ENCODE assay signal across 13 cellular contexts in genomic region chr11:67023957-67024353, GRCh38. TPM values are rescaled to one million over a fixed set of nuclear protein-coding genes. Genes with fewer than 3 reads are reported as not detected.
DNase-seq lines count a peak whose midpoint lies in the region; ATAC-seq and TF ChIP-seq lines count a peak whose summit lies in the region.
"Had no signal": no experiment of that assay in that cellular context is flagged by ENCODE, and none has a peak within 500 bp of the region (broad histone marks: within the 10 kb centered on the region; RNA-seq: fewer than 3 reads in every experiment).

No MANE protein-coding gene starts in this region.

- POLR2A ChIA-PET in PC-3 (lab: Charles Lee; ENCODE audit: unreplicated experiment), result interaction anchor here (0.6 kb wide), 1 partner anchor 32 kb away, joined by 8 read pairs; no protein-coding TSS in a partner anchor
- POLR2A ChIA-PET in activated CD8-positive, alpha-beta T cell treated with anti-CD3 and anti-CD28 coated beads for 36 hours (lab: Charles Lee), result interaction anchor here (1.2 kb wide), 1 partner anchor 65 kb away, joined by 4 read pairs; no protein-coding TSS in a partner anchor

- CTCF ChIA-PET in Calu3 (lab: Charles Lee), result interaction anchor here (1.2 kb wide), 1 partner anchor 30 kb away, joined by 5 read pairs; no protein-coding TSS in a partner anchor
- CTCF ChIA-PET in PC-3 (lab: Charles Lee), result no interaction called here
- CTCF ChIA-PET in activated CD8-positive, alpha-beta T cell treated with anti-CD3 and anti-CD28 coated beads for 36 hours (lab: Charles Lee), result no interaction called here

- TF ChIP-seq POLR2A in esophagus muscularis mucosa (IDR thresholded peaks at IDR 0.05; ENCODE audit: low read depth), result no peak
- no peak for TF ChIP-seq POLR2A in erythroblast (IDR thresholded peaks at IDR 0.05; ENCODE audit: low read length)

- H3K9me2 ChIP-seq in PC-3 (replicated peaks; ENCODE audit: low read length), result no peaks in the 10 kb centered on the region

- H3K27me3 Mint-ChIP-seq in Calu3 (ENCODE audit: unreplicated experiment), result peaks cover 13% of the 10 kb centered on the region
- peaks cover 46% of the 10 kb centered on the region for H3K27me3 Mint-ChIP-seq in activated CD8-positive, alpha-beta T cell treated with anti-CD3 and anti-CD28 coated beads for 36 hours

- no TSS peak for BruUV-seq in Calu3 (replicated peaks; lab: Mats Ljungman, UMichigan)
- no TSS peak for BruUV-seq in PC-3 (replicated peaks; lab: Mats Ljungman, UMichigan)

- ATAC-seq in PC-3, result no peak
- ATAC-seq in activated CD8-positive, alpha-beta T cell treated with anti-CD3 and anti-CD28 coated beads for 36 hours, result no peak

- H3K27ac ChIP-seq in PC-3 (ENCODE audit: low read length) (no peak overlapping the region), esophagus muscularis mucosa (replicated peaks in 1 of 4) (no peak overlapping the region)
- H3K27ac ChIP-seq: HL-60 had no signal

- H3K9me3 ChIP-seq in PC-3 (ENCODE audit: low read length) (no peaks in the 10 kb centered on the region), esophagus muscularis mucosa (no peaks in the 10 kb centered on the region)

- no peaks in the 10 kb centered on the region for H3K9me3 Mint-ChIP-seq in Calu3 (ENCODE audit: low read depth, unreplicated experiment)
- peaks cover under 1% of the 10 kb centered on the region for H3K9me3 Mint-ChIP-seq in activated CD8-positive, alpha-beta T cell treated with anti-CD3 and anti-CD28 coated beads for 36 hours

- H3K27ac Mint-ChIP-seq in Calu3 (ENCODE audit: unreplicated experiment), result no peak overlapping the region
- no peak overlapping the region for H3K27ac Mint-ChIP-seq in activated CD8-positive, alpha-beta T cell treated with anti-CD3 and anti-CD28 coated beads for 36 hours

- intact Hi-C loops in Calu3 (cut with micrococcal nuclease; ENCODE audit: unreplicated experiment) (no loop called here), PC-3 (cut with micrococcal nuclease) (no loop called here), esophagus muscularis mucosa (cut with DNase I) (no loop called here)
- intact Hi-C loops in activated CD8-positive, alpha-beta T cell treated with anti-CD3 and anti-CD28 coated beads for 36 hours (cut with micrococcal nuclease), result no loop called here

- H3K4me3 ChIP-seq in PC-3 (ENCODE audit: low read length) (peak overlapping the region; percentile 66), esophagus muscularis mucosa (peak overlapping the region; percentile 47 to 58 (median 50)), retinal pigment epithelial cell (ENCODE audit: low read length) (peak overlapping the region; percentile 26)

- H3K36me3 ChIP-seq in PC-3 (ENCODE audit: low read depth, low read length), result no peaks in the 10 kb centered on the region
- H3K36me3 ChIP-seq in esophagus muscularis mucosa, result no peaks in the 10 kb centered on the region

- H3K4me1 ChIP-seq in PC-3 (ENCODE audit: insufficient read depth, low read length) (peaks cover 31% of the 10 kb centered on the region), esophagus muscularis mucosa (peaks cover 13 to 20% (median 19%) of the 10 kb centered on the region in 4 donors)

- H3F3A ChIP-seq in PC-3 (ENCODE audit: low read length, unreplicated experiment), result no peaks in the 10 kb centered on the region

- 53% methylated on average over 3 of the region's 6 CpGs for WGBS in esophagus muscularis mucosa

- peak overlapping the region; percentile 75 for H3K4me3 Mint-ChIP-seq in Calu3 (ENCODE audit: low read depth, unreplicated experiment)
- no peak overlapping the region for H3K4me3 Mint-ChIP-seq in activated CD8-positive, alpha-beta T cell treated with anti-CD3 and anti-CD28 coated beads for 36 hours

- peak overlapping the region; percentile 64; the same call in 1 of the 2 replicates for H2AFZ ChIP-seq in PC-3 (ENCODE audit: low read length)

- H3K4me1 Mint-ChIP-seq in Calu3 (ENCODE audit: low read depth, unreplicated experiment), result peaks cover 37% of the 10 kb centered on the region
- H3K4me1 Mint-ChIP-seq in activated CD8-positive, alpha-beta T cell treated with anti-CD3 and anti-CD28 coated beads for 36 hours (ENCODE audit: low read depth), result peaks cover 29% of the 10 kb centered on the region

- no peak for TF ChIP-seq EP300 in esophagus muscularis mucosa (IDR thresholded peaks at IDR 0.05)

- H3K36me3 Mint-ChIP-seq in Calu3 (ENCODE audit: insufficient read depth, unreplicated experiment), result peaks cover 15% of the 10 kb centered on the region
- H3K36me3 Mint-ChIP-seq in activated CD8-positive, alpha-beta T cell treated with anti-CD3 and anti-CD28 coated beads for 36 hours (ENCODE audit: low read depth), result peaks cover under 1% of the 10 kb centered on the region

- peak overlapping the region; percentile 86 for H3K4me2 ChIP-seq in PC-3 (ENCODE audit: low read length)

- H3K27me3 ChIP-seq in PC-3 (ENCODE audit: low read length) (no peaks in the 10 kb centered on the region), esophagus muscularis mucosa (peaks cover 0 to 40% (median 12%) of the 10 kb centered on the region in 4 donors)

- no peaks in the 10 kb centered on the region for H4K20me1 ChIP-seq in PC-3 (ENCODE audit: low read length)

- no peaks in the 10 kb centered on the region for H3K79me2 ChIP-seq in PC-3 (ENCODE audit: low read length)

- no peak overlapping the region for H3K9ac ChIP-seq in PC-3 (ENCODE audit: low read length)

- no peak for TF ChIP-seq CTCF in Calu3 (IDR thresholded peaks at IDR 0.05; ENCODE audit: unreplicated experiment)
- TF ChIP-seq CTCF in PC-3 (conservative IDR thresholded peaks at IDR 0.05; ENCODE audit: low read depth, low read length), result no peak
- TF ChIP-seq CTCF in esophagus muscularis mucosa (IDR thresholded peaks at IDR 0.05), result no peak
- TF ChIP-seq CTCF in retinal pigment epithelial cell (conservative IDR thresholded peaks at IDR 0.05; ENCODE audit: low read depth, low read length), result no peak
- no peak for TF ChIP-seq CTCF in activated CD8-positive, alpha-beta T cell treated with anti-CD3 and anti-CD28 coated beads for 36 hours (IDR thresholded peaks at IDR 0.05)

- DNase-seq in Calu3 (no peak), PC-3 (no peak), esophagus muscularis mucosa (ENCODE audit: extremely low spot score) (no peak), retinal pigment epithelial cell (ENCODE audit: low read depth) (no peak), NCI-H1694 (lab: John Stamatoyannopoulos, UW) (no peak), COLO829 (ENCODE audit: low spot score) (no peak), erythroblast (lab: John Stamatoyannopoulos, UW) (no peak)
- no peak for DNase-seq in activated CD8-positive, alpha-beta T cell treated with anti-CD3 and anti-CD28 coated beads for 36 hours
- DNase-seq: cerebellar nuclear complex had no signal

RNA-seq across cellular contexts. Expression of gene SYT12, which starts 1.0 kb away (rescaled TPM):
- total RNA-seq in Calu3 (2022) (6.2 and 6.4 TPM in 2 replicates), PC-3 (2014; rRNA removed) (4.8 and 5.1 TPM in 2 replicates), esophagus muscularis mucosa (under 1 TPM in 1 of 4 donors, not detected in 3; 0.13 TPM)
- total RNA-seq in activated CD8-positive, alpha-beta T cell treated with anti-CD3 and anti-CD28 coated beads for 36 hours, result not detected
- total RNA-seq: activated CD8-positive, alpha-beta T cell treated with anti-CD3 and anti-CD28 coated beads, Interleukin-2, amount 10 ng/mL, durations not matched to agents 7 days and 5 days; myocyte had no signal

RNA-seq across cellular contexts. Expression of gene RHOD, which starts 32.7 kb away (rescaled TPM):
- 24.1 and 24.7 TPM in 2 replicates for total RNA-seq in Calu3 (2022)
- 99.9 and 121 TPM in 2 replicates for total RNA-seq in PC-3 (2014; rRNA removed)
- 10 to 100 TPM; 14.4 to 34.7 (median 20.4) TPM for total RNA-seq in esophagus muscularis mucosa
- under 1 TPM in 1 of 2 experiments, not detected in 1; 0.56 TPM for total RNA-seq in activated CD8-positive, alpha-beta T cell treated with anti-CD3 and anti-CD28 coated beads for 36 hours
- total RNA-seq: activated CD8-positive, alpha-beta T cell treated with anti-CD3 and anti-CD28 coated beads, Interleukin-2, amount 10 ng/mL, durations not matched to agents 7 days and 5 days had no signal

RNA-seq across cellular contexts. Expression of gene C11orf86, which starts 48.9 kb away (rescaled TPM):
- not detected in 2 replicates for total RNA-seq in Calu3 (2022)
- not detected in 2 replicates for total RNA-seq in PC-3 (2014; rRNA removed)
- total RNA-seq in esophagus muscularis mucosa, result not detected
- not detected for total RNA-seq in activated CD8-positive, alpha-beta T cell treated with anti-CD3 and anti-CD28 coated beads for 36 hours
- total RNA-seq: activated CD8-positive, alpha-beta T cell treated with anti-CD3 and anti-CD28 coated beads, Interleukin-2, amount 10 ng/mL, durations not matched to agents 7 days and 5 days; glomerular endothelial cell; myocyte had no signal

Comparison
In these comparisons a context has a peak if more than half of its experiments do, and no peak if none do; other contexts are left out.
1. RNA of gene RHOD, which starts 32.7 kb away (total RNA-seq): 99.9 to 121 TPM in PC-3, 24.1 to 24.7 TPM in Calu3 and 14.4 to 34.7 TPM in esophagus muscularis mucosa; 0.56 TPM in activated CD8-positive, alpha-beta T cell treated with anti-CD3 and anti-CD28 coated beads for 36 hours; every median in the first group is over 4 times any median in the second.
2. Peak in every context shown above with its lines, with median percentiles within 50 percentile points of each other: H3K4me3 ChIP-seq.